In genomic region chr17:52384695-52385094, GRCh38 we compare ENCODE assay signal across 19 cellular contexts.
DNase-seq lines count a peak whose midpoint lies in the region; ATAC-seq and TF ChIP-seq lines count a peak whose summit lies in the region.
"Had no signal": no experiment of that assay in that cellular context is flagged by ENCODE, and none has a peak within 500 bp of the region (broad histone marks: within the 10 kb centered on the region; RNA-seq: fewer than 3 reads in every experiment).

No MANE protein-coding gene starts in this region.

- ATAC-seq in mucosa of descending colon, result peak; percentile 64
- ATAC-seq in GM21529 (IDR thresholded peaks at IDR 0.05; ENCODE audit: unreplicated experiment), result no peak

- TF ChIP-seq CTCF in mucosa of descending colon (IDR thresholded peaks at IDR 0.05) (no peak), lower leg skin (IDR thresholded peaks at IDR 0.05) (no peak)

- H3K4me1 ChIP-seq in mucosa of descending colon (ENCODE audit: low read depth), result peaks cover 6% of the 10 kb centered on the region
- H3K4me1 ChIP-seq: BE2C, BLaER1 had no signal

- no peak overlapping the region for H3K27ac ChIP-seq in substantia nigra (ENCODE audit: low read depth, low read length, poor library complexity, severe bottlenecking)
- H3K27ac ChIP-seq: BLaER1 had no signal

- no peaks in the 10 kb centered on the region for H3K9me3 ChIP-seq in mucosa of descending colon
- H3K9me3 ChIP-seq: BE2C had no signal

- DNase-seq in DMS153 (lab: John Stamatoyannopoulos, UW) (peak; percentile 30), DMS153 treated with DMSO at 0.1 percent for 48 hours (lab: John Stamatoyannopoulos, UW; ENCODE audit: unreplicated experiment) (peak; percentile 10), NCI-H69 (lab: John Stamatoyannopoulos, UW) (peak; percentile 40), mucosa of descending colon (no peak), lower leg skin (ENCODE audit: low spot score in 2 of 2) (no peak), substantia nigra (lab: John Stamatoyannopoulos, UW) (no peak), D341Med (ENCODE audit: low spot score) (no peak)
- DNase-seq: 8988T; ACHN; BE2C; C1 segment of cervical spinal cord; CD4-positive, alpha-beta memory T cell; CD4-positive, CD25-positive, alpha-beta regulatory T cell; CD8-positive, alpha-beta memory T cell; COR-L47; DMS79 treated with DMSO at 0.1 percent for 48 hours; GF-D8 had no signal

- 74 to 82% methylated on average over 5 of the region's 5 CpGs for WGBS in lower leg skin, 2 donors

- TF ChIP-seq POLR2A in lower leg skin (IDR thresholded peaks at IDR 0.05), result no peak

- no peak overlapping the region for H3K4me3 ChIP-seq in mucosa of descending colon
- no peak overlapping the region for H3K4me3 ChIP-seq in lower leg skin (ENCODE audit: low read depth, poor library complexity, severe bottlenecking)
- H3K4me3 ChIP-seq: BLaER1 had no signal

- intact Hi-C loops in mucosa of descending colon (cut with DNase I, micrococcal nuclease), result loop anchor here in 1 of 2 donors (5.0 kb wide), 1 partner anchor 93 kb away; no protein-coding TSS in a partner anchor
- intact Hi-C loops in lower leg skin (cut with DNase I; ENCODE audit: low total_unique reads), result no loop called here

- H3K36me3 ChIP-seq in mucosa of descending colon (ENCODE audit: low read depth), result no peaks in the 10 kb centered on the region
- H3K36me3 ChIP-seq: BE2C, BLaER1 had no signal

Comparison
In these comparisons a context has a peak if more than half of its experiments do, and no peak if none do; other contexts are left out.
1. DNase-seq: peak in DMS153 (single experiment), DMS153 treated with DMSO at 0.1 percent for 48 hours (single experiment) and NCI-H69 (single experiment); none in mucosa of descending colon (0 of 3), lower leg skin (0 of 2), substantia nigra (0 of 49) and D341Med (single experiment).